22 cellular contexts compared by ENCODE assay signal in genomic region chr14:22650046-22650739, GRCh38. TPM values are rescaled to one million over a fixed set of nuclear protein-coding genes. Genes with fewer than 3 reads are reported as not detected.
"Had no signal": no experiment of that assay in that cellular context is flagged by ENCODE, and none has a peak within 500 bp of the region (broad histone marks: within the 10 kb centered on the region; RNA-seq: fewer than 3 reads in every experiment).

No MANE protein-coding gene starts in this region.

- H3K4me1 ChIP-seq: left ventricle myocardium inferior had no signal

- DNase-seq: activated CD4-positive, alpha-beta T cell treated with anti-CD3 and anti-CD28 coated beads, Interleukin-2, amount 50 U/mL, for 1 hour; activated naive CD4-positive, alpha-beta T cell treated with Interleukin-2 at 50 U/mL for 16 hours; aorta; dorsolateral prefrontal cortex; hippocampal formation; left ventricle myocardium inferior; mucosa of descending colon; naive thymus-derived CD8-positive, alpha-beta T cell; retina; small intestine; stimulated activated CD4-positive, alpha-beta T cell treated with anti-CD3 and anti-CD28 coated beads, Interleukin-4, amount 100 ng/mL, for 4 hours; T-cell; T-helper 9 cell had no signal

- H3K27ac ChIP-seq: dorsolateral prefrontal cortex, left ventricle myocardium inferior had no signal

- H3K36me3 ChIP-seq: left ventricle myocardium inferior had no signal

- H3K4me1 Mint-ChIP-seq: activated T-helper 17 cell treated with anti-CD3 and anti-CD28 coated beads, Interleukin-2, amount 50 U/mL, for 72 hours; memory B cell; naive thymus-derived CD8-positive, alpha-beta T cell; T-cell had no signal

- H3K9me3 Mint-ChIP-seq: activated T-helper 17 cell treated with anti-CD3 and anti-CD28 coated beads, Interleukin-2, amount 50 U/mL, for 72 hours; memory B cell; naive thymus-derived CD8-positive, alpha-beta T cell; stimulated activated naive CD8-positive, alpha-beta T cell treated with anti-CD3 and anti-CD28 coated beads, Interleukin-15, Interleukin-2, amounts not matched to agents 100 ng/mL and 50 ng/mL, for 24 hours; T-cell; type B pancreatic cell had no signal

- ATAC-seq: esophagus mucosa; mucosa of descending colon; naive thymus-derived CD8-positive, alpha-beta T cell; T-cell had no signal

- H3K9me3 ChIP-seq: left ventricle myocardium inferior, mucosa of descending colon had no signal

- H3K27me3 ChIP-seq: dorsolateral prefrontal cortex had no signal

- H3K27me3 Mint-ChIP-seq: activated T-helper 17 cell treated with anti-CD3 and anti-CD28 coated beads, Interleukin-2, amount 50 U/mL, for 72 hours; stimulated activated naive CD8-positive, alpha-beta T cell treated with anti-CD3 and anti-CD28 coated beads, Interleukin-15, Interleukin-2, amounts not matched to agents 100 ng/mL and 50 ng/mL, for 24 hours; T-cell had no signal

- H3K4me3 Mint-ChIP-seq: activated T-helper 17 cell treated with anti-CD3 and anti-CD28 coated beads, Interleukin-2, amount 50 U/mL, for 72 hours; memory B cell; naive thymus-derived CD8-positive, alpha-beta T cell; stimulated activated naive CD8-positive, alpha-beta T cell treated with anti-CD3 and anti-CD28 coated beads, Interleukin-15, Interleukin-2, amounts not matched to agents 100 ng/mL and 50 ng/mL, for 24 hours; T-cell; type B pancreatic cell had no signal

- H3K4me3 ChIP-seq: dorsolateral prefrontal cortex, left ventricle myocardium inferior, mucosa of descending colon had no signal

- H3K36me3 Mint-ChIP-seq: memory B cell; naive thymus-derived CD8-positive, alpha-beta T cell; T-cell; type B pancreatic cell had no signal

- H3K27ac Mint-ChIP-seq: activated T-helper 17 cell treated with anti-CD3 and anti-CD28 coated beads, Interleukin-2, amount 50 U/mL, for 72 hours; memory B cell; stimulated activated naive CD8-positive, alpha-beta T cell treated with anti-CD3 and anti-CD28 coated beads, Interleukin-15, Interleukin-2, amounts not matched to agents 100 ng/mL and 50 ng/mL, for 24 hours; T-cell; type B pancreatic cell had no signal

RNA-seq across cellular contexts. Expression of gene OR6J1, which starts 6.0 kb away (rescaled TPM):
- total RNA-seq: activated CD8-positive, alpha-beta memory T cell treated with anti-CD3 and anti-CD28 coated beads for 36 hours; activated T-helper 17 cell treated with anti-CD3 and anti-CD28 coated beads, Interleukin-2, amount 50 U/mL, for 72 hours; aorta; esophagus mucosa; glomerular endothelial cell; left ventricle myocardium inferior; mucosa of descending colon; naive thymus-derived CD8-positive, alpha-beta T cell; T-cell; temporal lobe had no signal
- polyA plus RNA-seq: aorta; keratinocyte; naive thymus-derived CD8-positive, alpha-beta T cell; small intestine had no signal
